Comparison of ENCODE assay signal across 14 cellular contexts in the genomic region with DNA sequence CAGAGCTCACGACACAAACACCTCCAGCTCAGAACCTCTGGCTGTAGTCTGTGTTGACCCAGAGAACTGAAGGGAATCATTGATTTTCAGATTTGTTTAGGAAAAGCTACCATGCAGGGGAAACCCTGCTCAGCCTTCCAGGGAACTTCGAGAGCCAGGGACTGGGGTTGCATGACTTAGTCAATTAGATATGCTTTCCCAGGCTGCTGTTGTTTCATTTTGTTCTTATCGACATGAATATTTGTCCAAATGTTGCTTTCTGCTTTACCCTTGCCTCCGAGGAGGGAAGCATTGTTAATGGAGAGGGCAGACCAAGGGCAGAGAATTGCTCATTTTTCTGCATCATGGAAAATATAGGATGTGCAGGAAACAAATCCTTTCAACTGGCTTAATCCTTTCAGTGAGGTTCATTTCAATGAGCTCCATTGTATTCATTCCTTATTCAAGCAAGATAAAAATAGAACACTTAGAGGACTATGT.
DNase-seq lines count a peak whose midpoint lies in the region; ATAC-seq, FAIRE-seq and TF ChIP-seq lines count a peak whose summit lies in the region.
"Had no signal": no experiment of that assay in that cellular context is flagged by ENCODE, and none has a peak within 500 bp of the region (broad histone marks: within the 10 kb centered on the region; RNA-seq: fewer than 3 reads in every experiment).

No MANE protein-coding gene starts in this region.

- no peak overlapping the region for H3K4me3 Mint-ChIP-seq in astrocyte (ENCODE audit: unreplicated experiment)
- H3K4me3 Mint-ChIP-seq: activated T-helper 1 cell treated with anti-CD3 and anti-CD28 coated beads, Interleukin-12 subunit alpha, Interleukin-12 subunit beta, Interleukin-2, Interleukin-4 antibody, amounts not matched to agents 30 ng/mL and 10 ng/mL and 1 ng/mL, durations not matched to agents 14 hours and 24 hours and 36 hours; stimulated activated naive CD8-positive, alpha-beta T cell treated with anti-CD3 and anti-CD28 coated beads, Interleukin-15, amount 100 ng/mL, for 72 hours had no signal

- peak overlapping the region; percentile 80 for H3K4me2 ChIP-seq in astrocyte (ENCODE audit: low read length)

- no peaks in the 10 kb centered on the region for H3K36me3 ChIP-seq in astrocyte (ENCODE audit: insufficient read depth, low read length)
- H3K36me3 ChIP-seq in right lobe of liver: no peaks in the 10 kb centered on the region
- no peaks in the 10 kb centered on the region for H3K36me3 ChIP-seq in stomach smooth muscle (ENCODE audit: control insufficient read depth in 2 of 2, insufficient read depth in 2 of 2, low read length in 2 of 2)
- no peaks in the 10 kb centered on the region for H3K36me3 ChIP-seq in H7 (replicated peaks; ENCODE audit: control insufficient read depth, insufficient read depth, low read length)
- H3K36me3 ChIP-seq: neutrophil had no signal

- H2AFZ ChIP-seq in astrocyte (ENCODE audit: low read depth, low read length): peak overlapping the region; percentile 65

- H3K27me3 Mint-ChIP-seq in astrocyte (ENCODE audit: low read depth, unreplicated experiment): no peaks in the 10 kb centered on the region
- H3K27me3 Mint-ChIP-seq: stimulated activated naive CD8-positive, alpha-beta T cell treated with anti-CD3 and anti-CD28 coated beads, Interleukin-15, amount 100 ng/mL, for 72 hours had no signal

- no peak for TF ChIP-seq CTCF in astrocyte (IDR thresholded peaks at IDR 0.05; ENCODE audit: insufficient read depth, low read depth, low read length)
- no peak for TF ChIP-seq CTCF in right lobe of liver (IDR thresholded peaks at IDR 0.05)

- peaks cover 14% of the 10 kb centered on the region for H3K4me1 Mint-ChIP-seq in astrocyte (ENCODE audit: low read depth, unreplicated experiment)
- H3K4me1 Mint-ChIP-seq: stimulated activated naive CD8-positive, alpha-beta T cell treated with anti-CD3 and anti-CD28 coated beads, Interleukin-15, amount 100 ng/mL, for 72 hours had no signal

- no peaks in the 10 kb centered on the region for H3K79me2 ChIP-seq in astrocyte (ENCODE audit: insufficient read depth, low read length)

- WGBS in right lobe of liver (ENCODE audit: insufficient coverage, low coverage, low lambda C conversion rate, missing lambda C conversion rate): 12% methylated on average over 4 of the region's 4 CpGs

- ATAC-seq in right lobe of liver: peak in 3 of 4 donors; percentile 35 to 53 (median 41)
- ATAC-seq: stimulated activated naive CD8-positive, alpha-beta T cell treated with anti-CD3 and anti-CD28 coated beads, Interleukin-15, amount 100 ng/mL, for 72 hours had no signal

- H3K9me3 Mint-ChIP-seq in astrocyte (ENCODE audit: unreplicated experiment): no peaks in the 10 kb centered on the region
- H3K9me3 Mint-ChIP-seq: stimulated activated naive CD8-positive, alpha-beta T cell treated with anti-CD3 and anti-CD28 coated beads, Interleukin-15, amount 100 ng/mL, for 72 hours had no signal

- H4K20me1 ChIP-seq in astrocyte (ENCODE audit: insufficient read depth, low read length): no peaks in the 10 kb centered on the region

- intact Hi-C loops in right lobe of liver (cut with DNase I): no loop called here

- H3K9ac ChIP-seq in astrocyte (ENCODE audit: low read length): peak overlapping the region; percentile 5
- no peak overlapping the region for H3K9ac ChIP-seq in stomach smooth muscle (ENCODE audit: low read length in 2 of 2)

- peak; percentile 45 for FAIRE-seq in astrocyte (lab: Jason Lieb, UNC)

- TF ChIP-seq POLR2A in right lobe of liver (IDR thresholded peaks at IDR 0.05): no peak

- H3K27ac ChIP-seq in astrocyte (ENCODE audit: low read depth, low read length) (no peak overlapping the region), right lobe of liver (no peak overlapping the region), stomach smooth muscle (ENCODE audit: low read length) (no peak overlapping the region)
- H3K27ac ChIP-seq: neutrophil had no signal

- H3K27me3 ChIP-seq in astrocyte (ENCODE audit: insufficient read depth, low read length): no peaks in the 10 kb centered on the region
- no peaks in the 10 kb centered on the region for H3K27me3 ChIP-seq in right lobe of liver
- H3K27me3 ChIP-seq in stomach smooth muscle (ENCODE audit: control insufficient read depth in 1 of 2, insufficient read depth in 2 of 2, low read length in 2 of 2): no peaks in the 10 kb centered on the region
- no peaks in the 10 kb centered on the region for H3K27me3 ChIP-seq in H7 (ENCODE audit: control insufficient read depth, insufficient read depth, low read length)
- H3K27me3 ChIP-seq: neutrophil had no signal

- no peaks in the 10 kb centered on the region for H3K9me3 ChIP-seq in astrocyte (ENCODE audit: insufficient read depth, low read depth, low read length)
- no peaks in the 10 kb centered on the region for H3K9me3 ChIP-seq in right lobe of liver
- no peaks in the 10 kb centered on the region for H3K9me3 ChIP-seq in stomach smooth muscle (ENCODE audit: control insufficient read depth in 2 of 2, low read length in 2 of 2)
- H3K9me3 ChIP-seq: neutrophil had no signal

- no peaks in the 10 kb centered on the region for H3K36me3 Mint-ChIP-seq in astrocyte (ENCODE audit: low read depth, unreplicated experiment)

- H3K4me3 ChIP-seq in astrocyte (ENCODE audit: insufficient read depth, low read depth, low read length): peak overlapping the region; percentile 34
- H3K4me3 ChIP-seq in right lobe of liver: no peak overlapping the region
- peak overlapping the region; percentile 36 for H3K4me3 ChIP-seq in stomach smooth muscle (ENCODE audit: low read length in 2 of 2)
- no peak overlapping the region for H3K4me3 ChIP-seq in H7 (ENCODE audit: insufficient read depth, low read depth, low read length)

- no peak overlapping the region for H3K27ac Mint-ChIP-seq in astrocyte (ENCODE audit: unreplicated experiment)
- H3K27ac Mint-ChIP-seq: activated T-helper 1 cell treated with anti-CD3 and anti-CD28 coated beads, Interleukin-12 subunit alpha, Interleukin-12 subunit beta, Interleukin-2, Interleukin-4 antibody, amounts not matched to agents 30 ng/mL and 10 ng/mL and 1 ng/mL, durations not matched to agents 14 hours and 24 hours and 36 hours; stimulated activated naive CD8-positive, alpha-beta T cell treated with anti-CD3 and anti-CD28 coated beads, Interleukin-15, amount 100 ng/mL, for 72 hours had no signal

- DNase-seq in NCI-H1417 (lab: John Stamatoyannopoulos, UW): peak; percentile 30 to 88 (median 52)
- no peak for DNase-seq in NCI-H1417 treated with DMSO at 0.1 percent for 48 hours (lab: John Stamatoyannopoulos, UW)
- peak; percentile 57 for DNase-seq in astrocyte (ENCODE audit: low read depth)
- no peak for DNase-seq in right lobe of liver
- DNase-seq in H7: no peak
- DNase-seq in glomerular visceral epithelial cell (ENCODE audit: extremely low spot score): no peak
- DNase-seq in NCI-H774 (lab: John Stamatoyannopoulos, UW): no peak
- DNase-seq: 8988T; activated CD4-positive, CD25-positive, alpha-beta regulatory T cell treated with anti-CD3 and anti-CD28 coated beads, Interleukin-2, amount 50 U/mL, for 72 hours; stimulated activated CD4-positive, alpha-beta T cell treated with anti-CD3 and anti-CD28 coated beads, Interleukin-4, amount 100 ng/mL, for 24 hours; stimulated activated naive CD8-positive, alpha-beta T cell treated with anti-CD3 and anti-CD28 coated beads, Interleukin-15, amount 100 ng/mL, for 72 hours had no signal

- H3K4me1 ChIP-seq in astrocyte (ENCODE audit: insufficient read depth, low read length): peaks cover 4% of the 10 kb centered on the region
- no peaks in the 10 kb centered on the region for H3K4me1 ChIP-seq in right lobe of liver
- peaks cover 4% of the 10 kb centered on the region for H3K4me1 ChIP-seq in stomach smooth muscle (ENCODE audit: control insufficient read depth, insufficient read depth, low read length)

Comparison
In these comparisons a context has a peak if more than half of its experiments do, and no peak if none do; other contexts are left out.
1. DNase-seq: peak in NCI-H1417 (3 of 3) and astrocyte (single experiment); none in NCI-H1417 treated with DMSO at 0.1 percent for 48 hours (single experiment), right lobe of liver (0 of 3), H7 (single experiment), glomerular visceral epithelial cell (single experiment) and NCI-H774 (single experiment).
2. H3K4me3 ChIP-seq: peak in astrocyte (single experiment) and stomach smooth muscle (2 of 2); none in right lobe of liver (0 of 3) and H7 (single experiment).